In the genomic region with DNA sequence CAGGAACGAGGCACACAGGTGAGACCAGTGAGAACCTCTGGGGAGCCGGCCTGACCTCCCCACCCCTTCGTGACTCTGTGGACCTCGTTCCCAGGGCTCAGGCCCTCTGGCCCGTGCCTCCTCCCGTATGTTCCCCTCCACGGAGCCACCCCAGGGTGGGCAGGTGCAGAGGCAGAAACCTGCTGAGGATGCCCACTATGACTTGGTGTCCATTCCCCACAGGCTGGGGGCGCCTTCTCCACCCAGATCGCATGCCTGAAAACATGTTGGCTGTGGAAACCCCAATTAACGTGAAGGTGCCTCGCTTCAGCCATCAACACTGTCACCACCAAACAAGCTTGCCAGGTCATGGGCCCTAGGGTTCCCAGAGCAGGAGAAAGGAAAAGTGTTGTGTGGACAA, we compare ENCODE assay signal across 1 cellular context.
TF ChIP-seq lines count a peak whose summit lies in the region.

No MANE protein-coding gene starts in this region.

TF ChIP-seq in WTC11, 78 proteins besides CTCF, POLR2A, EP300 and RAD21 (continued from another document):
- TF ChIP-seq, protein P1, sequence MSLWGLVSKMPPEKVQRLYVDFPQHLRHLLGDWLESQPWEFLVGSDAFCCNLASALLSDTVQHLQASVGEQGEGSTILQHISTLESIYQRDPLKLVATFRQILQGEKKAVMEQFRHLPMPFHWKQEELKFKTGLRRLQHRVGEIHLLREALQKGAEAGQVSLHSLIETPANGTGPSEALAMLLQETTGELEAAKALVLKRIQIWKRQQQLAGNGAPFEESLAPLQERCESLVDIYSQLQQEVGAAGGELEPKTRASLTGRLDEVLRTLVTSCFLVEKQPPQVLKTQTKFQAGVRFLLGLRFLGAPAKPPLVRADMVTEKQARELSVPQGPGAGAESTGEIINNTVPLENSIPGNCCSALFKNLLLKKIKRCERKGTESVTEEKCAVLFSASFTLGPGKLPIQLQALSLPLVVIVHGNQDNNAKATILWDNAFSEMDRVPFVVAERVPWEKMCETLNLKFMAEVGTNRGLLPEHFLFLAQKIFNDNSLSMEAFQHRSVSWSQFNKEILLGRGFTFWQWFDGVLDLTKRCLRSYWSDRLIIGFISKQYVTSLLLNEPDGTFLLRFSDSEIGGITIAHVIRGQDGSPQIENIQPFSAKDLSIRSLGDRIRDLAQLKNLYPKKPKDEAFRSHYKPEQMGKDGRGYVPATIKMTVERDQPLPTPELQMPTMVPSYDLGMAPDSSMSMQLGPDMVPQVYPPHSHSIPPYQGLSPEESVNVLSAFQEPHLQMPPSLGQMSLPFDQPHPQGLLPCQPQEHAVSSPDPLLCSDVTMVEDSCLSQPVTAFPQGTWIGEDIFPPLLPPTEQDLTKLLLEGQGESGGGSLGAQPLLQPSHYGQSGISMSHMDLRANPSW (CRISPR knock-in tag; conservative IDR thresholded peaks at IDR 0.05; ENCODE audit: low read depth), result no peak
- TF ChIP-seq ZNF138 (CRISPR knock-in tag; conservative IDR thresholded peaks at IDR 0.05), result no peak
- TF ChIP-seq ESRRA (CRISPR knock-in tag; IDR thresholded peaks at IDR 0.05; ENCODE audit: borderline replicate concordance), result no peak
- TF ChIP-seq ZNF121 (CRISPR knock-in tag; IDR thresholded peaks at IDR 0.05), result no peak
